12 cellular contexts compared by ENCODE assay signal in the genomic region with DNA sequence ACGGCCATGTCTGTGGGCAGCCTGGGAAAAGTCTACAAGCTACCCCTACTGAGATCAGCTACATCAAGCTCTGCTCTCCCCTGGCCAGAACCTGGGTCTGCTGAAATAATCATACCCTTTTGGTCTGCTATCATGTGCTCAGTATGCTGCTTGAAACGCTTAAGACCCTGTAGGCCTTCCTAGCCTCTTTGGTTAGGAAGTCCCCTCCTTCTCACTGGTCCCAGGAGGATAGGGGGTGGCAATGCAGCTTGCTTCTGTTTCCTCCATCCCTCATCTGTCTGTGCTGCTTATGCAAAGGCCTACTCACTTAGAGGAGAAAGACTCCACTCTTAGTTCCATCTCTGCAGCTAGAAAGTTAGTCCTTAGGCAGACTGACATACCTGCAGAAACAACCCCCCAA.
DNase-seq lines count a peak whose midpoint lies in the region; ATAC-seq, FAIRE-seq and TF ChIP-seq lines count a peak whose summit lies in the region.
"Had no signal": no experiment of that assay in that cellular context is flagged by ENCODE, and none has a peak within 500 bp of the region (broad histone marks: within the 10 kb centered on the region; RNA-seq: fewer than 3 reads in every experiment).

No MANE protein-coding gene starts in this region.

- peaks cover 0 to 1% (median 0%) of the 10 kb centered on the region in 8 donors for H3K9me3 Mint-ChIP-seq in CD4-positive, alpha-beta memory T cell

- SMC1A ChIA-PET in GM12878 (lab: Charles Lee; ENCODE audit: uncharacterized antibody, unreplicated experiment), result interaction anchor here (0.9 to 17.6 kb wide), 41 partner anchors 9 to 688 kb away, joined by 3 to 293 read pairs (median 11); a partner anchor contains a TSS

- H4K20me1 ChIP-seq in GM12878 (ENCODE audit: control insufficient read depth, insufficient read depth), result no peaks in the 10 kb centered on the region

- no peak for FAIRE-seq in GM12878 (lab: Jason Lieb, UNC)

- no peak overlapping the region for H3K4me3 Mint-ChIP-seq in CD4-positive, alpha-beta memory T cell

- ATAC-seq in GM18861 (IDR thresholded peaks at IDR 0.05; ENCODE audit: unreplicated experiment) (peak; percentile 37), HG03571 (IDR thresholded peaks at IDR 0.05; ENCODE audit: unreplicated experiment) (peak; percentile 47), GM12878 (peak; percentile 64), left ventricle myocardium superior (no peak)

- no peaks in the 10 kb centered on the region for H3K79me2 ChIP-seq in GM12878 (ENCODE audit: control insufficient read depth, insufficient read depth, low read length)

- no peak for DNase-seq in CD4-positive, alpha-beta memory T cell
- DNase-seq in GM12878 (ENCODE audit: low read depth, low spot score) (no peak), adrenal gland (no peak), NCI-H446 (lab: John Stamatoyannopoulos, UW) (no peak), left ventricle myocardium superior (no peak)
- DNase-seq in effector CD8-positive, alpha-beta T cell (lab: John Stamatoyannopoulos, UW), result no peak
- DNase-seq: BE2C, psoas muscle, spleen had no signal

- CTCF ChIA-PET in CD4-positive, alpha-beta memory T cell (lab: Charles Lee; ENCODE audit: partially characterized antibody), result interaction anchor here (0.7 to 19.6 kb wide), 37 partner anchors 9 to 242 kb away, joined by 3 to 717 read pairs (median 8); a partner anchor contains a TSS
- CTCF ChIA-PET in GM12878 (lab: Yijun Ruan, JAX), result interaction anchor here (0.7 to 15.4 kb wide), 46 partner anchors 9 to 329 kb away, joined by 3 to 288 read pairs (median 8); a partner anchor contains a TSS

- peaks cover 56 to 67% (median 60%) of the 10 kb centered on the region in 4 donors for H3K4me1 Mint-ChIP-seq in CD4-positive, alpha-beta memory T cell

- TF ChIP-seq EP300 in GM12878 (IDR thresholded peaks at IDR 0.05; ENCODE audit: borderline replicate concordance in 1 of 2, control insufficient read depth in 1 of 2, low read depth in 2 of 2, low read length in 2 of 2), result no peak

- WGBS in GM12878 (ENCODE audit: insufficient coverage, insufficient replicate concordance, low lambda C conversion rate, missing lambda C conversion rate), result 0% methylated on average over 2 of the region's 2 CpGs
- WGBS in adrenal gland, 4 donors, result 51 to 76% (median 63%) methylated on average over 2 of the region's 2 CpGs

- H3K36me3 ChIP-seq in CD4-positive, alpha-beta memory T cell (ENCODE audit: insufficient read depth, low read length), result no peaks in the 10 kb centered on the region
- no peaks in the 10 kb centered on the region for H3K36me3 ChIP-seq in GM12878 (ENCODE audit: control insufficient read depth in 2 of 2, insufficient read depth in 2 of 2, low read length in 1 of 2)
- H3K36me3 ChIP-seq in adrenal gland (replicated peaks in 1 of 2), result no peaks in the 10 kb centered on the region
- H3K36me3 ChIP-seq: BE2C, Peyer's patch, spleen had no signal

- no peak for TF ChIP-seq POLR2A in GM12878 (IDR thresholded peaks at IDR 0.05; ENCODE audit: low read depth, low read length)
- TF ChIP-seq POLR2A in adrenal gland (IDR thresholded peaks at IDR 0.05), result no peak

- no peak for TF ChIP-seq RAD21 in GM12878 (IDR thresholded peaks at IDR 0.05; ENCODE audit: insufficient read depth, low read depth, low read length)

- no peaks in the 10 kb centered on the region for H3K27me3 Mint-ChIP-seq in CD4-positive, alpha-beta memory T cell

- in situ Hi-C loops in GM12878 (cut with MboI), result no loop called here

- no peaks in the 10 kb centered on the region for H3K9me3 ChIP-seq in CD4-positive, alpha-beta memory T cell (ENCODE audit: control insufficient read depth in 1 of 2, low read length in 2 of 2)
- H3K9me3 ChIP-seq in GM12878 (replicated peaks; ENCODE audit: control insufficient read depth, insufficient read depth, low read length) (no peaks in the 10 kb centered on the region), adrenal gland (replicated peaks in 1 of 3) (no peaks in the 10 kb centered on the region)
- H3K9me3 ChIP-seq: BE2C, Peyer's patch, psoas muscle, spleen had no signal

- POLR2A ChIA-PET in CD4-positive, alpha-beta memory T cell (lab: Charles Lee; ENCODE audit: partially characterized antibody), result interaction anchor here (0.7 to 11.0 kb wide), 13 partner anchors 8 to 208 kb away, joined by 3 to 452 read pairs (median 13); a partner anchor contains a TSS
- POLR2A ChIA-PET in GM12878 (lab: Charles Lee), result interaction anchor here (0.5 to 2.9 kb wide), 20 partner anchors 8 to 243 kb away, joined by 3 to 33 read pairs (median 4); a partner anchor contains a TSS

- no peak overlapping the region for H3K4me3 ChIP-seq in CD4-positive, alpha-beta memory T cell (ENCODE audit: low read length in 2 of 2)
- H3K4me3 ChIP-seq in GM12878 (no peak overlapping the region), adrenal gland (no peak overlapping the region)
- H3K4me3 ChIP-seq: Peyer's patch, psoas muscle, spleen had no signal

- RAD21 ChIA-PET in GM12878 (lab: Charles Lee; ENCODE audit: unreplicated experiment), result interaction anchor here (0.7 to 12.0 kb wide), 31 partner anchors 9 to 258 kb away, joined by 3 to 322 read pairs (median 11); a partner anchor contains a TSS

- H3K27ac ChIP-seq in CD4-positive, alpha-beta memory T cell (ENCODE audit: low read depth, low read length), result peak overlapping the region; percentile 31
- H3K27ac ChIP-seq in GM12878 (ENCODE audit: control insufficient read depth, insufficient read depth), result no peak overlapping the region
- no peak overlapping the region for H3K27ac ChIP-seq in adrenal gland
- H3K27ac ChIP-seq: Peyer's patch, psoas muscle had no signal

- peak overlapping the region; percentile 45 for H2AFZ ChIP-seq in GM12878 (ENCODE audit: control insufficient read depth, low read depth, low read length)

- H3K4me2 ChIP-seq in GM12878 (ENCODE audit: control insufficient read depth, insufficient read depth), result no peak overlapping the region

- H3K36me3 Mint-ChIP-seq in CD4-positive, alpha-beta memory T cell, result no peaks in the 10 kb centered on the region

- TF ChIP-seq CTCF in GM12878 (IDR thresholded peaks at IDR 0.05 in 2 of 3, conservative IDR thresholded peaks at IDR 0.05 in 1 of 3; ENCODE audit: control insufficient read depth in 2 of 3, extremely low read depth in 1 of 3, insufficient read depth in 1 of 3, low read depth in 3 of 3, low read length in 3 of 3), result no peak
- no peak for TF ChIP-seq CTCF in adrenal gland (IDR thresholded peaks at IDR 0.05)

- BruUV-seq in GM12878 (replicated peaks; lab: Mats Ljungman, UMichigan), result no TSS peak

- H3K27me3 ChIP-seq in CD4-positive, alpha-beta memory T cell (ENCODE audit: insufficient read depth, low read length), result no peaks in the 10 kb centered on the region
- H3K27me3 ChIP-seq in GM12878 (replicated peaks in 1 of 2; ENCODE audit: control insufficient read depth in 2 of 2, insufficient read depth in 2 of 2, low read length in 1 of 2) (no peaks in the 10 kb centered on the region), adrenal gland (no peaks in the 10 kb centered on the region)
- H3K27me3 ChIP-seq: BE2C, Peyer's patch, spleen had no signal

- peaks cover 57% of the 10 kb centered on the region for H3K4me1 ChIP-seq in CD4-positive, alpha-beta memory T cell (ENCODE audit: insufficient read depth, low read length)
- H3K4me1 ChIP-seq in GM12878 (ENCODE audit: control insufficient read depth, insufficient read depth, low read length) (peaks cover 5% of the 10 kb centered on the region), adrenal gland (replicated peaks in 1 of 2) (no peaks in the 10 kb centered on the region)
- H3K4me1 ChIP-seq: BE2C, Peyer's patch, psoas muscle had no signal

- H3K9ac ChIP-seq in GM12878 (ENCODE audit: control insufficient read depth, insufficient read depth, low read length), result no peak overlapping the region

- intact Hi-C loops in CD4-positive, alpha-beta memory T cell (cut with micrococcal nuclease), result loop anchor here (1.0 kb wide), 3 partner anchors 12 to 119 kb away; a partner anchor contains a TSS
- intact Hi-C loops in GM12878 (cut with micrococcal nuclease; ENCODE audit: unreplicated experiment) (loop anchor here (1.0 to 2.0 kb wide), 3 partner anchors 119 to 242 kb away; a partner anchor contains a TSS), adrenal gland (cut with DNase I) (loop anchor here (5.0 to 10.0 kb wide), 3 partner anchors 121 to 238 kb away; a partner anchor contains a TSS), left ventricle myocardium superior (cut with micrococcal nuclease) (loop anchor here (5.0 to 10.0 kb wide), 2 partner anchors 121 to 208 kb away; a partner anchor contains a TSS)

- H3K27ac Mint-ChIP-seq in CD4-positive, alpha-beta memory T cell, result peak overlapping the region; percentile 32 to 96 (median 89)

TF ChIP-seq in GM12878, 131 proteins besides CTCF, POLR2A, EP300 and RAD21 (continues in another document):
- TF ChIP-seq JUND (IDR thresholded peaks at IDR 0.05; ENCODE audit: low read depth, low read length) (no peak), BRCA1 (IDR thresholded peaks at IDR 0.05; ENCODE audit: low read depth, low read length) (no peak), EZH2 (IDR thresholded peaks at IDR 0.05; ENCODE audit: borderline replicate concordance, control insufficient read depth, low read depth, low read length) (no peak), RELA (IDR thresholded peaks at IDR 0.05; ENCODE audit: borderline replicate concordance, partially characterized antibody) (peak; percentile 30), NRF1 (conservative IDR thresholded peaks at IDR 0.05; ENCODE audit: low read depth, low read length) (no peak)
